9 cellular contexts compared by ENCODE assay signal in the genomic region with DNA sequence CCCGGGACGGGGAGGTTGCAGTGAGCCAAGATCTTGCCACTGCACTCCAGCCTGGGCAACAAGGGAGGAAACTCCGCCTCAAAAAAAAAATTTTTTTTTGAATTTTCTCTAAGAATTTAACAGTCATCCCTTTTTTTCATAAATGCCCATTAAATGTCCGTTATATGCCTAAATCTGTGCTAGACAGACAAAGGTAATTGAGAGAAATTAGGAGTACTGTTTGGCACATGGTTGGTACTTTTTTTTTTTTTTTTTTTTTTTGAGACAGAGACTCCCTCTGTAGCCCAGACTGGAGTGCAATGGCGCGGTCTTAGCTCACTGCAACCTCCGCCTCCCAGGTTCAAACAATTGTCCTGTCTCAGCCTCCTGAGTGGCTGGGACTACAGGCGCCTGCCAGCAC. TPM values are rescaled to one million over a fixed set of nuclear protein-coding genes. Genes with fewer than 3 reads are reported as not detected.
DNase-seq lines count a peak whose midpoint lies in the region; ATAC-seq and TF ChIP-seq lines count a peak whose summit lies in the region.
"Had no signal": no experiment of that assay in that cellular context is flagged by ENCODE, and none has a peak within 500 bp of the region (broad histone marks: within the 10 kb centered on the region; RNA-seq: fewer than 3 reads in every experiment).

No MANE protein-coding gene starts in this region.

- no peak for TF ChIP-seq POLR2A in breast epithelium (IDR thresholded peaks at IDR 0.05)

- H3F3A ChIP-seq in OCI-LY1 (ENCODE audit: insufficient read depth, low read length), result no peaks in the 10 kb centered on the region

- H3K9me3 ChIP-seq in OCI-LY1 (ENCODE audit: low read length) (no peaks in the 10 kb centered on the region), breast epithelium (no peaks in the 10 kb centered on the region)

- H3K4me1 Mint-ChIP-seq in T-helper 2 cell treated with Interferon-gamma antibody and Interleukin-4, amounts not matched to agents 5 μg/mL and 100 μg/mL, for 36 hours (ENCODE audit: low read depth), result peaks cover 39% of the 10 kb centered on the region
- H3K4me1 Mint-ChIP-seq in osteocyte (ENCODE audit: unreplicated experiment), result peaks cover 26% of the 10 kb centered on the region

- H3K9me3 Mint-ChIP-seq in T-helper 2 cell treated with Interferon-gamma antibody and Interleukin-4, amounts not matched to agents 5 μg/mL and 100 μg/mL, for 36 hours, result no peaks in the 10 kb centered on the region
- H3K9me3 Mint-ChIP-seq in osteocyte (ENCODE audit: unreplicated experiment), result no peaks in the 10 kb centered on the region

- ATAC-seq in HG02870 (IDR thresholded peaks at IDR 0.05; ENCODE audit: unreplicated experiment) (no peak), HG02588 (IDR thresholded peaks at IDR 0.05; ENCODE audit: unreplicated experiment) (no peak)

- DNase-seq in T-helper 2 cell treated with Interferon-gamma antibody and Interleukin-4, amounts not matched to agents 5 μg/mL and 100 μg/mL, for 36 hours (ENCODE audit: low spot score), result no peak
- DNase-seq in T-helper 2 cell (no peak), breast epithelium (ENCODE audit: low spot score in 2 of 2) (peak in 1 of 2 donors; percentile 27), osteocyte (ENCODE audit: extremely low spot score, unreplicated experiment) (no peak)
- DNase-seq in NK-92 treated with Interleukin-12 subunit alpha and Interleukin-12 subunit beta, amount 100 ng/mL, for 24 hours (lab: John Stamatoyannopoulos, UW), result no peak
- DNase-seq: NCI-H345 had no signal

- no peak overlapping the region for H3K27ac Mint-ChIP-seq in T-helper 2 cell treated with Interferon-gamma antibody and Interleukin-4, amounts not matched to agents 5 μg/mL and 100 μg/mL, for 36 hours
- peak overlapping the region; percentile 80 for H3K27ac Mint-ChIP-seq in osteocyte (ENCODE audit: unreplicated experiment)

- H3K9me2 ChIP-seq in OCI-LY1 (ENCODE audit: low read depth, low read length), result no peaks in the 10 kb centered on the region

- intact Hi-C loops in breast epithelium (cut with DNase I; ENCODE audit: low total_unique reads), result no loop called here

- H3K4me3 Mint-ChIP-seq in T-helper 2 cell treated with Interferon-gamma antibody and Interleukin-4, amounts not matched to agents 5 μg/mL and 100 μg/mL, for 36 hours, result peak overlapping the region; percentile 94
- peak overlapping the region; percentile 89 for H3K4me3 Mint-ChIP-seq in osteocyte (ENCODE audit: unreplicated experiment)

- H3K27ac ChIP-seq in OCI-LY1 (ENCODE audit: low read depth, low read length, poor library complexity, severe bottlenecking), result no peak overlapping the region
- H3K27ac ChIP-seq in breast epithelium, result no peak overlapping the region

- peak overlapping the region; percentile 99 for H3K4me2 ChIP-seq in OCI-LY1 (ENCODE audit: low read length)

- no peaks in the 10 kb centered on the region for H3K27me3 Mint-ChIP-seq in T-helper 2 cell treated with Interferon-gamma antibody and Interleukin-4, amounts not matched to agents 5 μg/mL and 100 μg/mL, for 36 hours (ENCODE audit: low read depth)
- H3K27me3 Mint-ChIP-seq in osteocyte (ENCODE audit: unreplicated experiment), result no peaks in the 10 kb centered on the region

- H3K4me3 ChIP-seq in OCI-LY1 (ENCODE audit: low read depth, low read length, poor library complexity, severe bottlenecking) (peak overlapping the region; percentile 92), breast epithelium (peak overlapping the region in 2 of 3 donors; percentile 94 to 100)

- H4K20me1 ChIP-seq in OCI-LY1 (ENCODE audit: insufficient read depth, low read length), result 0 out of 2 replicates have a peak, but pooled peaks cover 5% of the 10 kb centered on the region

- peaks cover 11% of the 10 kb centered on the region for H3K36me3 ChIP-seq in OCI-LY1 (ENCODE audit: insufficient read depth, low read length)
- no peaks in the 10 kb centered on the region for H3K36me3 ChIP-seq in breast epithelium

- H2AFZ ChIP-seq in OCI-LY1 (ENCODE audit: low read length), result no peak overlapping the region

- H3K27me3 ChIP-seq in OCI-LY1 (ENCODE audit: insufficient read depth, low read length), result no peaks in the 10 kb centered on the region
- no peaks in the 10 kb centered on the region for H3K27me3 ChIP-seq in breast epithelium

- H3K79me2 ChIP-seq in OCI-LY1 (ENCODE audit: insufficient read depth, low read length), result peaks cover 62% of the 10 kb centered on the region

- peaks cover 13% of the 10 kb centered on the region for H3K36me3 Mint-ChIP-seq in T-helper 2 cell treated with Interferon-gamma antibody and Interleukin-4, amounts not matched to agents 5 μg/mL and 100 μg/mL, for 36 hours (ENCODE audit: low read depth)
- H3K36me3 Mint-ChIP-seq in osteocyte (ENCODE audit: unreplicated experiment), result no peaks in the 10 kb centered on the region

- TF ChIP-seq CTCF in OCI-LY1 (IDR thresholded peaks at IDR 0.05; ENCODE audit: low read length) (no peak), breast epithelium (IDR thresholded peaks at IDR 0.05) (no peak), osteocyte (IDR thresholded peaks at IDR 0.05) (no peak)

- H3K4me1 ChIP-seq in OCI-LY1 (ENCODE audit: insufficient read depth, low read length, severe bottlenecking) (peaks cover 61% of the 10 kb centered on the region), breast epithelium (peaks cover 0 to 3% of the 10 kb centered on the region in 2 donors)

- H3K9ac ChIP-seq in OCI-LY1 (ENCODE audit: low read length), result no peak overlapping the region; the same call in 1 of the 2 replicates

RNA-seq across cellular contexts. Expression of gene PCMT1, which starts 1.7 kb away (rescaled TPM):
- total RNA-seq in breast epithelium (100 to 1,000 TPM; 111 to 148 (median 121) TPM), osteocyte (75.8 and 76.2 TPM in 2 replicates)

RNA-seq across cellular contexts. Expression of gene NUP43, which starts 4.9 kb away (rescaled TPM):
- 10 to 100 TPM; 15.5 to 27.8 (median 22.6) TPM for total RNA-seq in breast epithelium
- 36.8 and 40.0 TPM in 2 replicates for total RNA-seq in osteocyte

RNA-seq across cellular contexts. Expression of gene LATS1, which starts 33.3 kb away (rescaled TPM):
- total RNA-seq in breast epithelium (10 to 100 TPM; 24.3 to 36.4 (median 30.2) TPM), osteocyte (33.8 and 33.9 TPM in 2 replicates)
